Comparison of ENCODE assay signal across 1 cellular context in genomic region chr5:172707285-172708182, GRCh38.
TF ChIP-seq lines count a peak whose summit lies in the region.

No MANE protein-coding gene starts in this region.

TF ChIP-seq in HepG2, 621 proteins besides CTCF, POLR2A, EP300 and RAD21 (continued from another document):
- TF ChIP-seq ZNF407 (CRISPR knock-in tag; IDR thresholded peaks at IDR 0.05; ENCODE audit: not compliant biosample characterization) (no peak), ZNF329 (CRISPR knock-in tag; IDR thresholded peaks at IDR 0.05; ENCODE audit: low read depth) (no peak), ZNF607 (CRISPR knock-in tag; IDR thresholded peaks at IDR 0.05; ENCODE audit: borderline replicate concordance) (no peak), FOXA1 (IDR thresholded peaks at IDR 0.05) (no peak), FOXA1 (CRISPR knock-in tag; IDR thresholded peaks at IDR 0.05) (peak; percentile 37; the same call in 1 of the 2 replicates), MAX (IDR thresholded peaks at IDR 0.05) (peak; percentile 41; the same call in 1 of the 2 replicates), ERF (CRISPR knock-in tag; IDR thresholded peaks at IDR 0.05) (0 out of 2 replicates have a peak, but pooled peaks have one; percentile 26), GABPB1 (CRISPR knock-in tag; IDR thresholded peaks at IDR 0.05) (0 out of 2 replicates have a peak, but pooled peaks have one; percentile 18), FOXA3 (CRISPR knock-in tag; IDR thresholded peaks at IDR 0.05) (0 out of 2 replicates have a peak, but pooled peaks have one; percentile 15), SMC3 (IDR thresholded peaks at IDR 0.05; ENCODE audit: low read length) (peak; percentile 64), STAG1 (CRISPR knock-in tag; IDR thresholded peaks at IDR 0.05) (peak; percentile 96), ZNF280B (CRISPR knock-in tag; IDR thresholded peaks at IDR 0.05; ENCODE audit: borderline replicate concordance) (no peak), ZBTB37 (CRISPR knock-in tag; IDR thresholded peaks at IDR 0.05) (no peak), SKIL (CRISPR knock-in tag; IDR thresholded peaks at IDR 0.05; ENCODE audit: borderline replicate concordance) (peak; percentile 59; the same call in 1 of the 2 replicates), LCORL (IDR thresholded peaks at IDR 0.05) (no peak), LCORL (CRISPR knock-in tag; IDR thresholded peaks at IDR 0.05) (no peak), CHD4 (IDR thresholded peaks at IDR 0.05; ENCODE audit: borderline replicate concordance, low read length) (no peak), RNF2 (conservative IDR thresholded peaks at IDR 0.05; ENCODE audit: low read depth) (no peak), ZNF556 (CRISPR knock-in tag; IDR thresholded peaks at IDR 0.05; ENCODE audit: borderline replicate concordance) (0 out of 2 replicates have a peak, but pooled peaks have one; percentile 55), SP5 (CRISPR knock-in tag; IDR thresholded peaks at IDR 0.05; ENCODE audit: borderline replicate concordance, low read depth) (no peak), TEAD3 (CRISPR knock-in tag; optimal IDR thresholded peaks at IDR 0.05; ENCODE audit: borderline replicate concordance) (peak; percentile 14), SMAD3 (CRISPR knock-in tag; IDR thresholded peaks at IDR 0.05) (no peak), DMAP1 (CRISPR knock-in tag; IDR thresholded peaks at IDR 0.05) (no peak), SAP130 (CRISPR knock-in tag; IDR thresholded peaks at IDR 0.05; ENCODE audit: low read depth) (peak; percentile 33; the same call in 1 of the 2 replicates), DZIP1 (CRISPR knock-in tag; IDR thresholded peaks at IDR 0.05) (no peak)
